8 cellular contexts compared by ENCODE assay signal in genomic region chr1:212287995-212288394, GRCh38. TPM values are rescaled to one million over a fixed set of nuclear protein-coding genes. Genes with fewer than 3 reads are reported as not detected.
DNase-seq lines count a peak whose midpoint lies in the region; ATAC-seq and TF ChIP-seq lines count a peak whose summit lies in the region.
"Not testable (repeated sequence)": the region's sequence is repeated elsewhere in the genome, so short reads cannot be mapped to it uniquely, and the experiment has no call there.

No MANE protein-coding gene starts in this region.

- not testable (repeated sequence) for H3K9me2 ChIP-seq in MM.1S (replicated peaks; ENCODE audit: insufficient read depth, low read length)

- POLR2A ChIA-PET in Caco-2 (lab: Charles Lee), result not testable (repeated sequence)
- POLR2A ChIA-PET in activated CD8-positive, alpha-beta T cell treated with anti-CD3 and anti-CD28 coated beads for 36 hours (lab: Charles Lee), result interaction anchor here (1.2 kb wide), 1 partner anchor 253 kb away, joined by 4 read pairs; the partner anchor contains the start of genes DTL and INTS7

- not testable (repeated sequence) for H3K27ac ChIP-seq in MM.1S (ENCODE audit: low read length)
- H3K27ac ChIP-seq in lung (ENCODE audit: low read depth in 1 of 2, low read length in 1 of 2) (peak overlapping the region; percentile 26 to 48), transverse colon (peak overlapping the region; percentile 98 to 100 (median 99))

- H3K9me3 Mint-ChIP-seq in Caco-2 (ENCODE audit: unreplicated experiment); activated CD8-positive, alpha-beta T cell treated with anti-CD3 and anti-CD28 coated beads for 36 hours; brain: not testable (repeated sequence)

- not testable (repeated sequence) for H3K27me3 Mint-ChIP-seq in Caco-2 (ENCODE audit: insufficient read depth, unreplicated experiment); activated CD8-positive, alpha-beta T cell treated with anti-CD3 and anti-CD28 coated beads for 36 hours
- H3K27me3 Mint-ChIP-seq in brain, result peaks cover 23% of the 10 kb centered on the region

- peaks cover 32% of the 10 kb centered on the region for H3K36me3 Mint-ChIP-seq in Caco-2 (ENCODE audit: insufficient read depth, unreplicated experiment)
- not testable (repeated sequence) for H3K36me3 Mint-ChIP-seq in activated CD8-positive, alpha-beta T cell treated with anti-CD3 and anti-CD28 coated beads for 36 hours (ENCODE audit: low read depth); brain

- not testable (repeated sequence) for H3K4me3 ChIP-seq in Caco-2 (ENCODE audit: low read depth, low read length); MM.1S (ENCODE audit: low read length)
- H3K4me3 ChIP-seq in fibroblast of mammary gland (ENCODE audit: control insufficient read depth, low read depth, low read length) (peak overlapping the region; percentile 7), lung (peak overlapping the region; percentile 25), retinal pigment epithelial cell (ENCODE audit: low read length) (peak overlapping the region; percentile 97), transverse colon (peak overlapping the region in 2 of 4 donors; percentile 2 to 99)

- intact Hi-C loops in Caco-2 (cut with micrococcal nuclease; ENCODE audit: unreplicated experiment), result loop anchor here (5.0 kb wide), 2 partner anchors 169 to 171 kb away; no protein-coding TSS in a partner anchor
- intact Hi-C loops in activated CD8-positive, alpha-beta T cell treated with anti-CD3 and anti-CD28 coated beads for 36 hours (cut with micrococcal nuclease), result loop anchor here (5.0 to 10.0 kb wide), 2 partner anchors 226 to 267 kb away; no protein-coding TSS in a partner anchor
- intact Hi-C loops in transverse colon (cut with DNase I; ENCODE audit: low total_unique reads), result not testable (repeated sequence)

- WGBS in lung, 2 donors, result 56 to 65% methylated on average over 9 of the region's 9 CpGs
- 87 to 88% methylated on average over 7 to 9 of the region's 9 CpGs for WGBS in transverse colon (ENCODE audit: low coverage in 1 of 2), 2 donors

- H3K27me3 ChIP-seq in Caco-2 (replicated peaks; ENCODE audit: control insufficient read depth, insufficient read depth, low read length); MM.1S (replicated peaks; ENCODE audit: insufficient read depth, low read length); lung (ENCODE audit: control insufficient read depth, insufficient read depth); transverse colon: not testable (repeated sequence)

- H3K9ac ChIP-seq in MM.1S (ENCODE audit: low read length), result not testable (repeated sequence)

- ATAC-seq in activated CD8-positive, alpha-beta T cell treated with anti-CD3 and anti-CD28 coated beads for 36 hours; lung (ENCODE audit: insufficient read depth, low FRiP score): not testable (repeated sequence)

- H3K79me2 ChIP-seq in MM.1S (ENCODE audit: low read length), result peaks cover 67% of the 10 kb centered on the region

- not testable (repeated sequence) for H3K9me3 ChIP-seq in Caco-2; MM.1S (replicated peaks; ENCODE audit: insufficient read depth, low read length); lung (ENCODE audit: control insufficient read depth in 2 of 2, insufficient read depth in 1 of 2, low read length in 1 of 2); transverse colon

- peaks cover 25% of the 10 kb centered on the region for H3F3A ChIP-seq in MM.1S (ENCODE audit: insufficient read depth, low read length)

- not testable (repeated sequence) for BruUV-seq in Caco-2 (replicated peaks; lab: Mats Ljungman, UMichigan)

- not testable (repeated sequence) for TF ChIP-seq POLR2A in transverse colon (IDR thresholded peaks at IDR 0.05)

- peaks cover 25% of the 10 kb centered on the region; the same call in 1 of the 2 replicates for H3K4me1 ChIP-seq in Caco-2
- peaks cover 17% of the 10 kb centered on the region for H3K4me1 ChIP-seq in MM.1S (ENCODE audit: low read length)
- H3K4me1 ChIP-seq in lung (ENCODE audit: control insufficient read depth in 2 of 2, insufficient read depth in 2 of 2, low read length in 2 of 2), result peaks cover 6 to 14% of the 10 kb centered on the region in 2 donors
- H3K4me1 ChIP-seq in transverse colon, result peaks cover 21 to 66% (median 64%) of the 10 kb centered on the region in 4 donors

- not testable (repeated sequence) for DNase-seq in Caco-2; MM.1S; activated CD8-positive, alpha-beta T cell treated with anti-CD3 and anti-CD28 coated beads for 36 hours; fibroblast of mammary gland (ENCODE audit: low read depth); lung (ENCODE audit: low spot score); retinal pigment epithelial cell (ENCODE audit: low read depth); transverse colon

- H3K4me2 ChIP-seq in MM.1S (ENCODE audit: low read depth, low read length), result peak overlapping the region; percentile 6; the same call in 1 of the 2 replicates

- CTCF ChIA-PET in Caco-2 (lab: Charles Lee), result not testable (repeated sequence)
- CTCF ChIA-PET in activated CD8-positive, alpha-beta T cell treated with anti-CD3 and anti-CD28 coated beads for 36 hours (lab: Charles Lee), result interaction anchor here (0.9 to 2.8 kb wide), 4 partner anchors 168 to 252 kb away, joined by 3 to 15 read pairs (median 5); partner anchors contain the start of genes DTL and INTS7

- not testable (repeated sequence) for H4K20me1 ChIP-seq in MM.1S (ENCODE audit: insufficient read depth, low read length)

- H3K4me3 Mint-ChIP-seq in Caco-2 (ENCODE audit: unreplicated experiment), result peak overlapping the region; percentile 61
- H3K4me3 Mint-ChIP-seq in activated CD8-positive, alpha-beta T cell treated with anti-CD3 and anti-CD28 coated beads for 36 hours, result peak overlapping the region; percentile 96
- peak overlapping the region; percentile 58 to 85 (median 74) for H3K4me3 Mint-ChIP-seq in brain

- not testable (repeated sequence) for TF ChIP-seq EP300 in transverse colon (IDR thresholded peaks at IDR 0.05; ENCODE audit: low read depth)

- H2AFZ ChIP-seq in MM.1S (ENCODE audit: low read length), result not testable (repeated sequence)

- in situ Hi-C loops in transverse colon (cut with MboI; ENCODE audit: low pct_ligation_motif_present in 1 of 4, low pct_unique_long_range_greater_than_20kb in 1 of 4, low sequenced_read_pairs in 3 of 4), result not testable (repeated sequence)

- H3K4me1 Mint-ChIP-seq in Caco-2 (ENCODE audit: low read depth, unreplicated experiment), result peaks cover 24% of the 10 kb centered on the region
- peaks cover 55% of the 10 kb centered on the region for H3K4me1 Mint-ChIP-seq in activated CD8-positive, alpha-beta T cell treated with anti-CD3 and anti-CD28 coated beads for 36 hours (ENCODE audit: low read depth)
- H3K4me1 Mint-ChIP-seq in brain, result peaks cover 65% of the 10 kb centered on the region

- TF ChIP-seq CTCF in Caco-2 (IDR thresholded peaks at IDR 0.05; ENCODE audit: insufficient read depth in 1 of 2, low read depth in 1 of 2, low read length in 1 of 2, severe bottlenecking in 1 of 2, unreplicated experiment in 1 of 2); MM.1S (IDR thresholded peaks at IDR 0.05; ENCODE audit: low read length); activated CD8-positive, alpha-beta T cell treated with anti-CD3 and anti-CD28 coated beads for 36 hours (IDR thresholded peaks at IDR 0.05); brain (conservative IDR thresholded peaks at IDR 0.05); fibroblast of mammary gland (conservative IDR thresholded peaks at IDR 0.05; ENCODE audit: control insufficient read depth, insufficient read depth, low read depth, low read length); lung (IDR thresholded peaks at IDR 0.05; ENCODE audit: control extremely low read depth, extremely low read depth); retinal pigment epithelial cell (conservative IDR thresholded peaks at IDR 0.05; ENCODE audit: low read depth, low read length); transverse colon (IDR thresholded peaks at IDR 0.05): not testable (repeated sequence)

- not testable (repeated sequence) for H3K27ac Mint-ChIP-seq in Caco-2 (ENCODE audit: unreplicated experiment); activated CD8-positive, alpha-beta T cell treated with anti-CD3 and anti-CD28 coated beads for 36 hours; brain

- H3K36me3 ChIP-seq in Caco-2 (ENCODE audit: control insufficient read depth, insufficient read depth, low read length); MM.1S (replicated peaks; ENCODE audit: insufficient read depth, low read length); lung (ENCODE audit: control insufficient read depth in 2 of 2, insufficient read depth in 2 of 2, low read length in 2 of 2); transverse colon: not testable (repeated sequence)

RNA-seq across cellular contexts. Expression of gene PPP2R5A, which starts 2.8 kb away (rescaled TPM):
- total RNA-seq in Caco-2 (2022), result 47.6 and 49.4 TPM in 2 replicates
- 10 to 100 TPM; 35.2 to 36.5 TPM for total RNA-seq in activated CD8-positive, alpha-beta T cell treated with anti-CD3 and anti-CD28 coated beads for 36 hours
- 13.5 TPM for polyA plus RNA-seq in brain (ENCODE audit: insufficient read depth, low read depth, low replicate concordance)
- 100 to 1,000 TPM in 1 of 2 donors, 10 to 100 TPM in 1; 62.9 to 143 TPM for total RNA-seq in lung
- polyA plus RNA-seq in lung, result 10 to 100 TPM; 31.3 to 45.7 TPM
- total RNA-seq in transverse colon, result 10 to 100 TPM; 32.2 to 68.3 (median 51.8) TPM
